ENCODE assay signal across 24 cellular contexts in genomic region chr10:7901261-7901660, GRCh38.
"Had no signal": no experiment of that assay in that cellular context is flagged by ENCODE, and none has a peak within 500 bp of the region (broad histone marks: within the 10 kb centered on the region; RNA-seq: fewer than 3 reads in every experiment).

No MANE protein-coding gene starts in this region.

- H3K36me3 ChIP-seq: pancreas, prostate gland, right lobe of liver, thyroid gland, vagina had no signal

- DNase-seq: naive thymus-derived CD4-positive, alpha-beta T cell; natural killer cell; nucleus accumbens; pancreas; right cardiac atrium; right lobe of liver; sigmoid colon; small intestine; stimulated activated CD4-positive, alpha-beta T cell treated with anti-CD3 and anti-CD28 coated beads, Interleukin-15, amount 100 ng/mL, for 24 hours; stimulated activated CD4-positive, alpha-beta T cell treated with anti-CD3 and anti-CD28 coated beads, Interleukin-2, amount 100 ng/mL, for 24 hours; stimulated activated CD4-positive, alpha-beta T cell treated with anti-CD3 and anti-CD28 coated beads, Interleukin-2, amount 100 ng/mL, for 48 hours; stimulated activated CD4-positive, alpha-beta T cell treated with anti-CD3 and anti-CD28 coated beads, Interleukin-4, amount 100 ng/mL, for 24 hours; stimulated activated naive B cell treated with anti-CD40 and anti-IgM and Interleukin-4, amounts not matched to agents 10 μg/mL and 1 μg/mL and 100 μg/mL, for 72 hours; stimulated activated naive CD4-positive, alpha-beta T cell treated with Interleukin-2 at 50 U/mL for 16 hours; stomach; thyroid gland; trophoblast cell; upper lobe of left lung had no signal

- H3K4me1 ChIP-seq: prostate gland, sigmoid colon, tibial nerve, upper lobe of left lung, vagina had no signal

- H3K27ac ChIP-seq: neutrophil, pancreas, prostate gland, right lobe of liver, sigmoid colon, stomach, thoracic aorta, thyroid gland, tibial nerve, upper lobe of left lung, vagina had no signal

- H3K4me3 ChIP-seq: pancreas, prostate gland, right lobe of liver, sigmoid colon, stomach, thoracic aorta, thyroid gland, tibial nerve, upper lobe of left lung, vagina had no signal

- H3K9me3 ChIP-seq: neutrophil, pancreas, prostate gland, right lobe of liver, sigmoid colon, stomach, thoracic aorta, thyroid gland, tibial nerve, upper lobe of left lung, vagina had no signal

- ATAC-seq: naive thymus-derived CD4-positive, alpha-beta T cell; natural killer cell; pancreas; right cardiac atrium; right lobe of liver; stimulated activated effector memory CD8-positive, alpha-beta T cell treated with anti-CD3 and anti-CD28 coated beads, Interleukin-12 subunit alpha, Interleukin-12 subunit beta, amount 100 ng/mL, for 72 hours; stimulated activated naive B cell treated with anti-CD40 and anti-IgM and Interleukin-4, amounts not matched to agents 10 μg/mL and 1 μg/mL and 100 μg/mL, for 72 hours had no signal
